In genomic region chr10:44799971-44800370, GRCh38 we compare ENCODE assay signal across 18 cellular contexts.
"Had no signal": no experiment of that assay in that cellular context is flagged by ENCODE, and none has a peak within 500 bp of the region (broad histone marks: within the 10 kb centered on the region; RNA-seq: fewer than 3 reads in every experiment).

No MANE protein-coding gene starts in this region.

- H3K9me3 ChIP-seq: esophagus squamous epithelium, mucosa of descending colon, psoas muscle, spleen, stomach had no signal

- H3K27ac Mint-ChIP-seq: dendritic cell treated with granulocyte-macrophage colony-stimulating factor and Interleukin-4, amounts not matched to agents 40 ng/mL and 50 ng/mL, for 4 days; natural killer cell treated with Interleukin-12 subunit alpha and Interleukin-12 subunit beta and Interleukin-15 and Interleukin-18, amount 100 ng/mL, for 72 hours; stimulated activated memory B cell treated with anti-CD40 and anti-IgM and Interleukin-4, amounts not matched to agents 10 μg/mL and 1 μg/mL and 100 μg/mL, for 72 hours had no signal

- H3K36me3 Mint-ChIP-seq: natural killer cell treated with Interleukin-12 subunit alpha and Interleukin-12 subunit beta and Interleukin-15 and Interleukin-18, amount 100 ng/mL, for 72 hours; stimulated activated memory B cell treated with anti-CD40 and anti-IgM and Interleukin-4, amounts not matched to agents 10 μg/mL and 1 μg/mL and 100 μg/mL, for 72 hours had no signal

- H3K9me3 Mint-ChIP-seq: dendritic cell treated with granulocyte-macrophage colony-stimulating factor and Interleukin-4, amounts not matched to agents 40 ng/mL and 50 ng/mL, for 4 days; natural killer cell treated with Interleukin-12 subunit alpha and Interleukin-12 subunit beta and Interleukin-15 and Interleukin-18, amount 100 ng/mL, for 72 hours; stimulated activated memory B cell treated with anti-CD40 and anti-IgM and Interleukin-4, amounts not matched to agents 10 μg/mL and 1 μg/mL and 100 μg/mL, for 72 hours had no signal

- ATAC-seq: foreskin keratinocyte; mucosa of descending colon; natural killer cell treated with Interleukin-12 subunit alpha and Interleukin-12 subunit beta and Interleukin-15 and Interleukin-18, amount 100 ng/mL, for 72 hours; psoas muscle; sciatic nerve; stimulated activated memory B cell treated with anti-CD40 and anti-IgM and Interleukin-4, amounts not matched to agents 10 μg/mL and 1 μg/mL and 100 μg/mL, for 72 hours had no signal

- H3K4me3 ChIP-seq: esophagus squamous epithelium, hepatocyte, mucosa of descending colon, psoas muscle, spleen, stomach had no signal

- H3K36me3 ChIP-seq: esophagus squamous epithelium, spleen, stomach had no signal

- H3K79me2 ChIP-seq: hepatocyte had no signal

- H3K4me2 ChIP-seq: hepatocyte had no signal

- DNase-seq: central memory CD4-positive, alpha-beta T cell; esophagus squamous epithelium; foreskin keratinocyte; mucosa of descending colon; occipital lobe; psoas muscle; spleen; stimulated activated CD4-positive, alpha-beta T cell treated with anti-CD3 and anti-CD28 coated beads, Interleukin-15, amount 100 ng/mL, for 24 hours; stimulated activated CD4-positive, alpha-beta T cell treated with anti-CD3 and anti-CD28 coated beads, Interleukin-1b, Interleukin-23, amount 100 ng/mL, for 48 hours; stimulated activated CD4-positive, alpha-beta T cell treated with anti-CD3 and anti-CD28 coated beads, Interleukin-4, amount 100 ng/mL, for 24 hours; stomach; substantia nigra; trophoblast cell had no signal

- H3K27ac ChIP-seq: esophagus squamous epithelium, foreskin keratinocyte, hepatocyte, psoas muscle, spleen, stomach had no signal

- H2AFZ ChIP-seq: hepatocyte had no signal

- H3K4me1 Mint-ChIP-seq: stimulated activated memory B cell treated with anti-CD40 and anti-IgM and Interleukin-4, amounts not matched to agents 10 μg/mL and 1 μg/mL and 100 μg/mL, for 72 hours had no signal

- H3K27me3 ChIP-seq: esophagus squamous epithelium, foreskin keratinocyte, hepatocyte, stomach had no signal

- H3K4me1 ChIP-seq: esophagus squamous epithelium, foreskin keratinocyte, psoas muscle, spleen had no signal

- H3K4me3 Mint-ChIP-seq: dendritic cell treated with granulocyte-macrophage colony-stimulating factor and Interleukin-4, amounts not matched to agents 40 ng/mL and 50 ng/mL, for 4 days; natural killer cell treated with Interleukin-12 subunit alpha and Interleukin-12 subunit beta and Interleukin-15 and Interleukin-18, amount 100 ng/mL, for 72 hours; stimulated activated memory B cell treated with anti-CD40 and anti-IgM and Interleukin-4, amounts not matched to agents 10 μg/mL and 1 μg/mL and 100 μg/mL, for 72 hours had no signal
